ENCODE assay signal across 20 cellular contexts in the genomic region with DNA sequence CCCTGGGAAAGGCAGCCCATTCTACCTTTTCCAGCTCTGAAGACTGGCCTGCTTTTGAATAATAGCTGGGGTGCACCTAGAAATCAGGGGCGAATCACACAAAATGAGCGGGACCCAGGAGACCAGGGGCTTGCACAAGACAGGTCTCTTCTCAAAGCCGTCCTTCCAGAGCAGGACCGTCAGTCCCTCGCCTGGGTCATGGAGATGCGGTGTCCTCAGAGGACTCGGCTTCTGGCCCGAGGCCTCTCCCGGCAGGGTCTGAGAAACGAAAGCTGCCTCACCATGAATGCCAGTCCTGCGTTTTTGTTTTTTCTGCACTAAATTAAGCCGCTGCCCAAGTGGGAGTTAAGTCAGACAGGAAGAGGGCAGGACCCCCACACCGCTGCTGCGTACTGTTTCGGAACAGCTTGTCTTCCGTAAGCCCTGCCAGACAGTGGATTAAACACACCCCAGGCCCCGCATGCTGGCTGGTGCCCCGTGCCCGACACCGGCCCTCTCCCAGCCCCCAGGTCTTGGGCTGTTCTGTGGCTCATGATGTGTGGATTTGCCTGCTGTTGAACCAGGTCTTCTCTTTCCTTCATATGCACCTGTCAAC.
"Had no signal": no experiment of that assay in that cellular context is flagged by ENCODE, and none has a peak within 500 bp of the region (broad histone marks: within the 10 kb centered on the region; RNA-seq: fewer than 3 reads in every experiment).

No MANE protein-coding gene starts in this region.

- H3K27ac ChIP-seq: brain microvascular endothelial cell, left lung, psoas muscle, transverse colon, uterus had no signal

- H3K4me3 Mint-ChIP-seq: activated CD4-positive, alpha-beta memory T cell treated with anti-CD3 and anti-CD28 coated beads, Interleukin-2, amount 10 ng/mL, durations not matched to agents 7 days and 5 days; activated T-cell treated with anti-CD3 and anti-CD28 coated beads, Interleukin-2, amount 50 U/mL, for 24 hours; mesothelial cell of epicardium; neural crest cell; stimulated activated memory B cell treated with anti-CD40 and anti-IgM and Interleukin-4, amounts not matched to agents 10 μg/mL and 1 μg/mL and 100 μg/mL, for 72 hours; T-helper 2 cell treated with Interferon-gamma antibody and Interleukin-4, amounts not matched to agents 5 μg/mL and 100 μg/mL, for 36 hours; WTC11 had no signal

- H3K9me3 ChIP-seq: left lung, psoas muscle, transverse colon, uterus had no signal

- H3K36me3 ChIP-seq: brain microvascular endothelial cell, left lung, transverse colon, uterus had no signal

- H3K27ac Mint-ChIP-seq: activated CD4-positive, alpha-beta memory T cell treated with anti-CD3 and anti-CD28 coated beads, Interleukin-2, amount 10 ng/mL, durations not matched to agents 7 days and 5 days; activated T-cell treated with anti-CD3 and anti-CD28 coated beads, Interleukin-2, amount 50 U/mL, for 24 hours; mesothelial cell of epicardium; stimulated activated memory B cell treated with anti-CD40 and anti-IgM and Interleukin-4, amounts not matched to agents 10 μg/mL and 1 μg/mL and 100 μg/mL, for 72 hours; T-helper 2 cell treated with Interferon-gamma antibody and Interleukin-4, amounts not matched to agents 5 μg/mL and 100 μg/mL, for 36 hours; WTC11 had no signal

- DNase-seq: activated CD4-positive, alpha-beta memory T cell treated with anti-CD3 and anti-CD28 coated beads, Interleukin-2, amount 10 ng/mL, durations not matched to agents 7 days and 5 days; activated CD4-positive, alpha-beta T cell treated with anti-CD3 and anti-CD28 coated beads for 48 hours; activated naive CD4-positive, alpha-beta T cell treated with anti-CD3 and anti-CD28 coated beads, Interleukin-2, amount 50 U/mL, for 16 hours; activated T-cell treated with anti-CD3 and anti-CD28 coated beads, Interleukin-2, amount 50 U/mL, for 24 hours; brain microvascular endothelial cell; central memory CD4-positive, alpha-beta T cell; kidney; left lung; psoas muscle; right cardiac atrium; stimulated activated CD4-positive, alpha-beta T cell treated with anti-CD3 and anti-CD28 coated beads, Interleukin-4, amount 100 ng/mL, for 4 hours; substantia nigra; transverse colon; uterus had no signal

- H3K9me3 Mint-ChIP-seq: activated CD4-positive, alpha-beta memory T cell treated with anti-CD3 and anti-CD28 coated beads, Interleukin-2, amount 10 ng/mL, durations not matched to agents 7 days and 5 days; activated T-cell treated with anti-CD3 and anti-CD28 coated beads, Interleukin-2, amount 50 U/mL, for 24 hours; mesothelial cell of epicardium; neural crest cell; stimulated activated memory B cell treated with anti-CD40 and anti-IgM and Interleukin-4, amounts not matched to agents 10 μg/mL and 1 μg/mL and 100 μg/mL, for 72 hours; T-helper 2 cell treated with Interferon-gamma antibody and Interleukin-4, amounts not matched to agents 5 μg/mL and 100 μg/mL, for 36 hours; WTC11 had no signal

- H3K4me3 ChIP-seq: left lung, psoas muscle, smooth muscle cell, transverse colon, uterus had no signal

- H3K4me2 ChIP-seq: smooth muscle cell had no signal

- ATAC-seq: left lung; psoas muscle; right cardiac atrium; stimulated activated memory B cell treated with anti-CD40 and anti-IgM and Interleukin-4, amounts not matched to agents 10 μg/mL and 1 μg/mL and 100 μg/mL, for 72 hours; WTC11 had no signal

- H3K27me3 ChIP-seq: brain microvascular endothelial cell, uterus had no signal

- H3K27me3 Mint-ChIP-seq: activated T-cell treated with anti-CD3 and anti-CD28 coated beads, Interleukin-2, amount 50 U/mL, for 24 hours had no signal
